In genomic region chr18:4107049-4107459, GRCh38 we compare ENCODE assay signal across 13 cellular contexts.
A peak's percentile ranks its signal among the peaks of the same experiment; 100 is the strongest.
DNase-seq lines count a peak whose midpoint lies in the region; ATAC-seq and TF ChIP-seq lines count a peak whose summit lies in the region.
"Had no signal": no experiment of that assay in that cellular context is flagged by ENCODE, and none has a peak within 500 bp of the region (broad histone marks: within the 10 kb centered on the region; RNA-seq: fewer than 3 reads in every experiment).

No MANE protein-coding gene starts in this region.

- H3K36me3 ChIP-seq in endodermal cell (ENCODE audit: control insufficient read depth, insufficient read depth, low read length) (no peaks in the 10 kb centered on the region), neural progenitor cell (no peaks in the 10 kb centered on the region), A673 (ENCODE audit: insufficient read depth, low read length, poor library complexity, severe bottlenecking) (no peaks in the 10 kb centered on the region), Peyer's patch (no peaks in the 10 kb centered on the region)
- H3K36me3 ChIP-seq: WERI-Rb-1 had no signal

- ATAC-seq in activated naive CD8-positive, alpha-beta T cell treated with anti-CD3 and anti-CD28 coated beads, Interleukin-2, amount 50 U/mL, for 24 hours, result no peak

- intact Hi-C loops in A673 (cut with micrococcal nuclease; ENCODE audit: unreplicated experiment), result loop anchor here (2.0 to 10.0 kb wide), 3 partner anchors 150 to 950 kb away; partner anchors contain the start of gene DLGAP1

- H3K79me2 ChIP-seq in neural progenitor cell (ENCODE audit: low read depth), result peaks cover 6% of the 10 kb centered on the region

- no peaks in the 10 kb centered on the region for H4K20me1 ChIP-seq in neural progenitor cell (ENCODE audit: low read depth)

- 60 to 68% methylated on average over 7 to 12 of the region's 12 CpGs for WGBS in endodermal cell (ENCODE audit: insufficient coverage in 1 of 2, insufficient read length in 1 of 2), 2 experiments

- no peak for TF ChIP-seq POLR2A in Peyer's patch (IDR thresholded peaks at IDR 0.05)

- TF ChIP-seq CTCF in endodermal cell (conservative IDR thresholded peaks at IDR 0.05) (no peak), neural progenitor cell (IDR thresholded peaks at IDR 0.05) (no peak), A673 (conservative IDR thresholded peaks at IDR 0.05; ENCODE audit: low read depth, low read length) (no peak), Peyer's patch (IDR thresholded peaks at IDR 0.05) (no peak)

- POLR2A ChIA-PET in A673 (lab: Charles Lee; ENCODE audit: low non-redundant PET), result interaction anchor here (0.6 kb wide), 1 partner anchor 364 kb away, joined by 3 read pairs; no protein-coding TSS in a partner anchor

- no peak overlapping the region for H2AFZ ChIP-seq in neural progenitor cell (replicated peaks)

- H3K36me3 Mint-ChIP-seq in endodermal cell (ENCODE audit: low read depth), result peaks cover 3% of the 10 kb centered on the region
- no peaks in the 10 kb centered on the region for H3K36me3 Mint-ChIP-seq in neural progenitor cell
- H3K36me3 Mint-ChIP-seq in activated naive CD8-positive, alpha-beta T cell treated with anti-CD3 and anti-CD28 coated beads, Interleukin-2, amount 50 U/mL, for 24 hours (ENCODE audit: low read depth), result no peaks in the 10 kb centered on the region
- H3K36me3 Mint-ChIP-seq: CD8-positive, alpha-beta T cell had no signal

- CTCF ChIA-PET in A673 (lab: Charles Lee), result interaction anchor here (0.5 to 1.3 kb wide), 5 partner anchors 155 to 950 kb away, joined by 3 to 16 read pairs (median 7); no protein-coding TSS in a partner anchor

- H3F3A ChIP-seq in neural progenitor cell (ENCODE audit: low read depth), result peaks cover 38% of the 10 kb centered on the region

- peak overlapping the region; percentile 15 for H3K27ac Mint-ChIP-seq in endodermal cell
- H3K27ac Mint-ChIP-seq in neural progenitor cell, result peak overlapping the region; percentile 83
- H3K27ac Mint-ChIP-seq in activated naive CD8-positive, alpha-beta T cell treated with anti-CD3 and anti-CD28 coated beads, Interleukin-2, amount 50 U/mL, for 24 hours, result no peak overlapping the region
- H3K27ac Mint-ChIP-seq: CD8-positive, alpha-beta T cell had no signal

- no peaks in the 10 kb centered on the region for H3K9me3 Mint-ChIP-seq in endodermal cell
- H3K9me3 Mint-ChIP-seq in neural progenitor cell, result no peaks in the 10 kb centered on the region
- no peaks in the 10 kb centered on the region for H3K9me3 Mint-ChIP-seq in activated naive CD8-positive, alpha-beta T cell treated with anti-CD3 and anti-CD28 coated beads, Interleukin-2, amount 50 U/mL, for 24 hours
- H3K9me3 Mint-ChIP-seq: CD8-positive, alpha-beta T cell had no signal

- H3K4me1 Mint-ChIP-seq in endodermal cell (peaks cover 12% of the 10 kb centered on the region), neural progenitor cell (peaks cover 20% of the 10 kb centered on the region)
- no peaks in the 10 kb centered on the region for H3K4me1 Mint-ChIP-seq in activated naive CD8-positive, alpha-beta T cell treated with anti-CD3 and anti-CD28 coated beads, Interleukin-2, amount 50 U/mL, for 24 hours

- no peaks in the 10 kb centered on the region for H3K4me1 ChIP-seq in endodermal cell (ENCODE audit: control insufficient read depth, insufficient read depth, low read length)
- H3K4me1 ChIP-seq in neural progenitor cell, result peaks cover 39% of the 10 kb centered on the region
- H3K4me1 ChIP-seq in A673 (ENCODE audit: insufficient read depth, low read length, poor library complexity, severe bottlenecking), result peaks cover 10% of the 10 kb centered on the region
- no peaks in the 10 kb centered on the region for H3K4me1 ChIP-seq in Peyer's patch

- BruUV-seq in A673 (replicated peaks; lab: Mats Ljungman, UMichigan), result no TSS peak

- peak; percentile 49 for DNase-seq in DMS53 (lab: John Stamatoyannopoulos, UW)
- no peak for DNase-seq in DMS53 treated with DMSO at 0.1 percent for 48 hours (lab: John Stamatoyannopoulos, UW; ENCODE audit: unreplicated experiment)
- no peak for DNase-seq in endodermal cell
- peak; percentile 93 for DNase-seq in neural progenitor cell (ENCODE audit: low spot score)
- DNase-seq in activated naive CD8-positive, alpha-beta T cell treated with anti-CD3 and anti-CD28 coated beads, Interleukin-2, amount 50 U/mL, for 24 hours, result no peak
- DNase-seq in A673 (ENCODE audit: low spot score), result no peak
- no peak for DNase-seq in HK-2 (ENCODE audit: unreplicated experiment)
- DNase-seq in Peyer's patch, result no peak
- DNase-seq: activated gamma-delta T cell, NCI-H1105 had no signal

- H3K4me3 Mint-ChIP-seq in endodermal cell (no peak overlapping the region), neural progenitor cell (peak overlapping the region; percentile 44)
- H3K4me3 Mint-ChIP-seq in activated naive CD8-positive, alpha-beta T cell treated with anti-CD3 and anti-CD28 coated beads, Interleukin-2, amount 50 U/mL, for 24 hours, result no peak overlapping the region
- H3K4me3 Mint-ChIP-seq: CD8-positive, alpha-beta T cell had no signal

- peak overlapping the region; percentile 75 for H3K4me2 ChIP-seq in neural progenitor cell

- H3K27me3 ChIP-seq in endodermal cell (ENCODE audit: control insufficient read depth, insufficient read depth, low read length, poor library complexity, severe bottlenecking), result no peaks in the 10 kb centered on the region
- no peaks in the 10 kb centered on the region for H3K27me3 ChIP-seq in neural progenitor cell
- H3K27me3 ChIP-seq in A673 (replicated peaks; ENCODE audit: insufficient read depth, low read depth, low read length, poor library complexity), result no peaks in the 10 kb centered on the region
- no peaks in the 10 kb centered on the region for H3K27me3 ChIP-seq in Peyer's patch

- H3K9me3 ChIP-seq in endodermal cell (ENCODE audit: control insufficient read depth, low read length) (no peaks in the 10 kb centered on the region), neural progenitor cell (ENCODE audit: low read depth) (no peaks in the 10 kb centered on the region), A673 (ENCODE audit: low read depth, low read length, poor library complexity, severe bottlenecking) (no peaks in the 10 kb centered on the region), Peyer's patch (no peaks in the 10 kb centered on the region)

- no peak overlapping the region for H3K9ac ChIP-seq in endodermal cell (ENCODE audit: extremely low read depth, low read length, poor library complexity, severe bottlenecking)
- H3K9ac ChIP-seq in neural progenitor cell, result no peak overlapping the region

- H3K27ac ChIP-seq in endodermal cell (ENCODE audit: low read depth, low read length), result peak overlapping the region; percentile 39
- peak overlapping the region; percentile 99 for H3K27ac ChIP-seq in neural progenitor cell
- no peak overlapping the region for H3K27ac ChIP-seq in A673 (ENCODE audit: low read depth, low read length, poor library complexity, severe bottlenecking)
- H3K27ac ChIP-seq in Peyer's patch, result no peak overlapping the region
- H3K27ac ChIP-seq: 22Rv1, WERI-Rb-1 had no signal

- H3K27me3 Mint-ChIP-seq in endodermal cell (ENCODE audit: insufficient read depth) (no peaks in the 10 kb centered on the region), neural progenitor cell (ENCODE audit: insufficient read depth, low read depth) (no peaks in the 10 kb centered on the region)
- no peaks in the 10 kb centered on the region for H3K27me3 Mint-ChIP-seq in activated naive CD8-positive, alpha-beta T cell treated with anti-CD3 and anti-CD28 coated beads, Interleukin-2, amount 50 U/mL, for 24 hours

- H3K4me3 ChIP-seq in endodermal cell (ENCODE audit: low read length) (no peak overlapping the region), neural progenitor cell (peak overlapping the region; percentile 26), A673 (ENCODE audit: low read depth, low read length, poor library complexity, severe bottlenecking) (no peak overlapping the region), Peyer's patch (no peak overlapping the region)

Comparison
In these comparisons a context has a peak if more than half of its experiments do, and no peak if none do; other contexts are left out.
1. DNase-seq: peak in DMS53 (single experiment) and neural progenitor cell (single experiment); none in DMS53 treated with DMSO at 0.1 percent for 48 hours (single experiment), endodermal cell (single experiment), activated naive CD8-positive, alpha-beta T cell treated with anti-CD3 and anti-CD28 coated beads, Interleukin-2, amount 50 U/mL, for 24 hours (single experiment), A673 (single experiment), HK-2 (single experiment) and Peyer's patch (0 of 3).
2. H3K27ac ChIP-seq: peak in endodermal cell (single experiment) and neural progenitor cell (single experiment); none in A673 (single experiment) and Peyer's patch (0 of 4).